In genomic region chr16:67561824-67562525, GRCh38 we compare ENCODE assay signal across 1 cellular context.
A peak's percentile ranks its signal among the peaks of the same experiment; 100 is the strongest.
TF ChIP-seq lines count a peak whose summit lies in the region.

No MANE protein-coding gene starts in this region.

TF ChIP-seq in K562, 482 proteins besides CTCF, POLR2A, EP300 and RAD21 (continued from another document and continues in another):
- TF ChIP-seq USF1 (CRISPR knock-in tag; IDR thresholded peaks at IDR 0.05), result peak; percentile 45; the same call in 1 of the 2 replicates
- TF ChIP-seq JUND (IDR thresholded peaks at IDR 0.05; ENCODE audit: borderline replicate concordance, low read depth, low read length), result 0 out of 2 replicates have a peak, but pooled peaks have one; percentile 41
- TF ChIP-seq JUND (tag; IDR thresholded peaks at IDR 0.05; ENCODE audit: borderline replicate concordance, low read depth, low read length), result peak; percentile 39; the same call in 1 of the 3 replicates
- no peak for TF ChIP-seq ZNF23 (CRISPR knock-in tag; IDR thresholded peaks at IDR 0.05)
- no peak for TF ChIP-seq ZNF324 (CRISPR knock-in tag; IDR thresholded peaks at IDR 0.05)
- peak; percentile 83 for TF ChIP-seq ESRRA (IDR thresholded peaks at IDR 0.05; ENCODE audit: borderline replicate concordance, low read depth)
- 0 out of 2 replicates have a peak, but pooled peaks have one; percentile 34 for TF ChIP-seq NBN (IDR thresholded peaks at IDR 0.05; ENCODE audit: low read depth)
- TF ChIP-seq SRF (CRISPR knock-in tag; IDR thresholded peaks at IDR 0.05), result peak in 1 of 2 experiments; percentile 85; a peak in 2 of 4 replicates
- 0 out of 2 replicates have a peak, but pooled peaks have one; percentile 22 for TF ChIP-seq ZNF12 (CRISPR knock-in tag; IDR thresholded peaks at IDR 0.05)
- TF ChIP-seq ZNF668 (CRISPR knock-in tag; IDR thresholded peaks at IDR 0.05), result no peak
- TF ChIP-seq MTA3 (IDR thresholded peaks at IDR 0.05; ENCODE audit: borderline replicate concordance), result peak; percentile 91
- peak; percentile 96 for TF ChIP-seq ZBTB12 (CRISPR knock-in tag; IDR thresholded peaks at IDR 0.05)
- TF ChIP-seq KDM1A (IDR thresholded peaks at IDR 0.05), result no peak
- TF ChIP-seq ARID4B (CRISPR knock-in tag; IDR thresholded peaks at IDR 0.05), result peak; percentile 87
- peak; percentile 62; the same call in 1 of the 2 replicates for TF ChIP-seq AFF4 (CRISPR knock-in tag; IDR thresholded peaks at IDR 0.05)
- TF ChIP-seq GATA2 (CRISPR knock-in tag; IDR thresholded peaks at IDR 0.05), result 0 out of 2 replicates have a peak, but pooled peaks have one; percentile 30
- TF ChIP-seq SAP30 (IDR thresholded peaks at IDR 0.05; ENCODE audit: borderline replicate concordance, insufficient read depth, low read depth, low read length, poor library complexity, severe bottlenecking), result peak; percentile 19
- peak; percentile 59; the same call in 1 of the 2 replicates for TF ChIP-seq GABPB1 (CRISPR knock-in tag; IDR thresholded peaks at IDR 0.05)
- no peak for TF ChIP-seq SREBF1 (IDR thresholded peaks at IDR 0.05; ENCODE audit: borderline replicate concordance, low read depth, low read length)
- no peak for TF ChIP-seq ZNF551 (CRISPR knock-in tag; IDR thresholded peaks at IDR 0.05)
- TF ChIP-seq FOXJ3 (CRISPR knock-in tag; IDR thresholded peaks at IDR 0.05), result no peak
- TF ChIP-seq RNF219 (CRISPR knock-in tag; IDR thresholded peaks at IDR 0.05), result no peak
- no peak for TF ChIP-seq HDAC3 (IDR thresholded peaks at IDR 0.05; ENCODE audit: borderline replicate concordance, partially characterized antibody)
- peak; percentile 88 for TF ChIP-seq SP1 (CRISPR knock-in tag; IDR thresholded peaks at IDR 0.05)
- TF ChIP-seq ZFP91 (CRISPR knock-in tag; IDR thresholded peaks at IDR 0.05), result 0 out of 2 replicates have a peak, but pooled peaks have one; percentile 28
- TF ChIP-seq PRMT5 (CRISPR knock-in tag; IDR thresholded peaks at IDR 0.05), result no peak
- TF ChIP-seq ZBTB43 (CRISPR knock-in tag; IDR thresholded peaks at IDR 0.05), result no peak
- TF ChIP-seq ZNF140 (CRISPR knock-in tag; IDR thresholded peaks at IDR 0.05), result no peak
- peak; percentile 59; the same call in 1 of the 2 replicates for TF ChIP-seq JUN (IDR thresholded peaks at IDR 0.05; ENCODE audit: borderline replicate concordance, low read depth, low read length)
- TF ChIP-seq JUN (CRISPR knock-in tag; IDR thresholded peaks at IDR 0.05; ENCODE audit: borderline replicate concordance), result no peak
- TF ChIP-seq POLR2G (IDR thresholded peaks at IDR 0.05; ENCODE audit: low read depth, low read length), result peak; percentile 91
- no peak for TF ChIP-seq CUX1 (CRISPR knock-in tag; IDR thresholded peaks at IDR 0.05)
- no peak for TF ChIP-seq MAFK (IDR thresholded peaks at IDR 0.05; ENCODE audit: low read length)
- TF ChIP-seq ATF4 (CRISPR knock-in tag; IDR thresholded peaks at IDR 0.05), result no peak
- TF ChIP-seq HDAC1 (IDR thresholded peaks at IDR 0.05), result peak in 1 of 2 experiments; percentile 51; a peak in 1 of 4 replicates
